3 cellular contexts compared by ENCODE assay signal in genomic region chr19:11379857-11380350, GRCh38.
TF ChIP-seq lines count a peak whose summit lies in the region.

No MANE protein-coding gene starts in this region.

TF ChIP-seq in SK-N-SH, 30 proteins besides CTCF, POLR2A, EP300 and RAD21 (continues in another document):
- TF ChIP-seq, protein P1, sequence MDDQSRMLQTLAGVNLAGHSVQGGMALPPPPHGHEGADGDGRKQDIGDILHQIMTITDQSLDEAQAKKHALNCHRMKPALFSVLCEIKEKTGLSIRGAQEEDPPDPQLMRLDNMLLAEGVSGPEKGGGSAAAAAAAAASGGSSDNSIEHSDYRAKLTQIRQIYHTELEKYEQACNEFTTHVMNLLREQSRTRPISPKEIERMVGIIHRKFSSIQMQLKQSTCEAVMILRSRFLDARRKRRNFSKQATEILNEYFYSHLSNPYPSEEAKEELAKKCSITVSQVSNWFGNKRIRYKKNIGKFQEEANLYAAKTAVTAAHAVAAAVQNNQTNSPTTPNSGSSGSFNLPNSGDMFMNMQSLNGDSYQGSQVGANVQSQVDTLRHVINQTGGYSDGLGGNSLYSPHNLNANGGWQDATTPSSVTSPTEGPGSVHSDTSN (IDR thresholded peaks at IDR 0.05) = no peak
- TF ChIP-seq TEAD4 (IDR thresholded peaks at IDR 0.05; ENCODE audit: borderline replicate concordance, insufficient read depth) (no peak), FOXM1 (IDR thresholded peaks at IDR 0.05; ENCODE audit: low read depth) (no peak), ZBTB33 (IDR thresholded peaks at IDR 0.05; ENCODE audit: borderline replicate concordance, low read depth) (no peak), ELF1 (IDR thresholded peaks at IDR 0.05) (no peak), SMC3 (IDR thresholded peaks at IDR 0.05; ENCODE audit: low read depth, low read length) (no peak), MAX (IDR thresholded peaks at IDR 0.05; ENCODE audit: low read depth) (no peak)
- TF ChIP-seq, protein P2, sequence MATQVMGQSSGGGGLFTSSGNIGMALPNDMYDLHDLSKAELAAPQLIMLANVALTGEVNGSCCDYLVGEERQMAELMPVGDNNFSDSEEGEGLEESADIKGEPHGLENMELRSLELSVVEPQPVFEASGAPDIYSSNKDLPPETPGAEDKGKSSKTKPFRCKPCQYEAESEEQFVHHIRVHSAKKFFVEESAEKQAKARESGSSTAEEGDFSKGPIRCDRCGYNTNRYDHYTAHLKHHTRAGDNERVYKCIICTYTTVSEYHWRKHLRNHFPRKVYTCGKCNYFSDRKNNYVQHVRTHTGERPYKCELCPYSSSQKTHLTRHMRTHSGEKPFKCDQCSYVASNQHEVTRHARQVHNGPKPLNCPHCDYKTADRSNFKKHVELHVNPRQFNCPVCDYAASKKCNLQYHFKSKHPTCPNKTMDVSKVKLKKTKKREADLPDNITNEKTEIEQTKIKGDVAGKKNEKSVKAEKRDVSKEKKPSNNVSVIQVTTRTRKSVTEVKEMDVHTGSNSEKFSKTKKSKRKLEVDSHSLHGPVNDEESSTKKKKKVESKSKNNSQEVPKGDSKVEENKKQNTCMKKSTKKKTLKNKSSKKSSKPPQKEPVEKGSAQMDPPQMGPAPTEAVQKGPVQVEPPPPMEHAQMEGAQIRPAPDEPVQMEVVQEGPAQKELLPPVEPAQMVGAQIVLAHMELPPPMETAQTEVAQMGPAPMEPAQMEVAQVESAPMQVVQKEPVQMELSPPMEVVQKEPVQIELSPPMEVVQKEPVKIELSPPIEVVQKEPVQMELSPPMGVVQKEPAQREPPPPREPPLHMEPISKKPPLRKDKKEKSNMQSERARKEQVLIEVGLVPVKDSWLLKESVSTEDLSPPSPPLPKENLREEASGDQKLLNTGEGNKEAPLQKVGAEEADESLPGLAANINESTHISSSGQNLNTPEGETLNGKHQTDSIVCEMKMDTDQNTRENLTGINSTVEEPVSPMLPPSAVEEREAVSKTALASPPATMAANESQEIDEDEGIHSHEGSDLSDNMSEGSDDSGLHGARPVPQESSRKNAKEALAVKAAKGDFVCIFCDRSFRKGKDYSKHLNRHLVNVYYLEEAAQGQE (IDR thresholded peaks at IDR 0.05; ENCODE audit: low read depth, low read length) = no peak
- TF ChIP-seq, protein P3, sequence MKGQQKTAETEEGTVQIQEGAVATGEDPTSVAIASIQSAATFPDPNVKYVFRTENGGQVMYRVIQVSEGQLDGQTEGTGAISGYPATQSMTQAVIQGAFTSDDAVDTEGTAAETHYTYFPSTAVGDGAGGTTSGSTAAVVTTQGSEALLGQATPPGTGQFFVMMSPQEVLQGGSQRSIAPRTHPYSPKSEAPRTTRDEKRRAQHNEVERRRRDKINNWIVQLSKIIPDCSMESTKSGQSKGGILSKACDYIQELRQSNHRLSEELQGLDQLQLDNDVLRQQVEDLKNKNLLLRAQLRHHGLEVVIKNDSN (IDR thresholded peaks at IDR 0.05; ENCODE audit: borderline replicate concordance, low read depth) = no peak

TF ChIP-seq in SK-N-SH treated with all-trans-retinoic acid at 6 μM for 48 hours, 23 proteins besides CTCF, POLR2A, EP300 and RAD21:
- TF ChIP-seq OSR1 (CRISPR knock-in tag; IDR thresholded peaks at IDR 0.05) (no peak), ESRRG (CRISPR knock-in tag; IDR thresholded peaks at IDR 0.05) (no peak), GLIS3 (CRISPR knock-in tag; IDR thresholded peaks at IDR 0.05) (no peak), BACH2 (CRISPR knock-in tag; IDR thresholded peaks at IDR 0.05; ENCODE audit: borderline replicate concordance) (no peak), ZC3H10 (CRISPR knock-in tag; IDR thresholded peaks at IDR 0.05) (no peak), ZFP30 (CRISPR knock-in tag; IDR thresholded peaks at IDR 0.05) (no peak)
TF ChIP-seq in SK-N-SH treated with all-trans-retinoic acid at 6 μM for 48 hours: peak in this region for 0.

TF ChIP-seq in H1, 55 proteins besides CTCF, POLR2A, EP300 and RAD21:
- TF ChIP-seq E2F6 (IDR thresholded peaks at IDR 0.05) = no peak
- no peak for TF ChIP-seq KDM5A (IDR thresholded peaks at IDR 0.05; ENCODE audit: low read length)
- TF ChIP-seq GABPA (IDR thresholded peaks at IDR 0.05; ENCODE audit: borderline replicate concordance, insufficient read depth, low read length) = no peak
- TF ChIP-seq, protein P4, sequence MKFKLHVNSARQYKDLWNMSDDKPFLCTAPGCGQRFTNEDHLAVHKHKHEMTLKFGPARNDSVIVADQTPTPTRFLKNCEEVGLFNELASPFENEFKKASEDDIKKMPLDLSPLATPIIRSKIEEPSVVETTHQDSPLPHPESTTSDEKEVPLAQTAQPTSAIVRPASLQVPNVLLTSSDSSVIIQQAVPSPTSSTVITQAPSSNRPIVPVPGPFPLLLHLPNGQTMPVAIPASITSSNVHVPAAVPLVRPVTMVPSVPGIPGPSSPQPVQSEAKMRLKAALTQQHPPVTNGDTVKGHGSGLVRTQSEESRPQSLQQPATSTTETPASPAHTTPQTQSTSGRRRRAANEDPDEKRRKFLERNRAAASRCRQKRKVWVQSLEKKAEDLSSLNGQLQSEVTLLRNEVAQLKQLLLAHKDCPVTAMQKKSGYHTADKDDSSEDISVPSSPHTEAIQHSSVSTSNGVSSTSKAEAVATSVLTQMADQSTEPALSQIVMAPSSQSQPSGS (IDR thresholded peaks at IDR 0.05; ENCODE audit: low read length) = no peak
- TF ChIP-seq SP1 (IDR thresholded peaks at IDR 0.05; ENCODE audit: low read depth, low read length) = no peak
- no peak for TF ChIP-seq SAP30 (IDR thresholded peaks at IDR 0.05; ENCODE audit: insufficient read depth, insufficient replicate concordance, low read length)
- TF ChIP-seq SRF (IDR thresholded peaks at IDR 0.05; ENCODE audit: low read depth, low read length) = no peak
- TF ChIP-seq ZNF274 (IDR thresholded peaks at IDR 0.05; ENCODE audit: borderline replicate concordance, extremely low read depth, low read length) = no peak
- no peak for TF ChIP-seq CBX8 (IDR thresholded peaks at IDR 0.05; ENCODE audit: borderline replicate concordance, low read depth, low read length)
- TF ChIP-seq EGR1 (IDR thresholded peaks at IDR 0.05; ENCODE audit: borderline replicate concordance, low read depth, low read length) = no peak
- TF ChIP-seq CTBP2 (IDR thresholded peaks at IDR 0.05; ENCODE audit: borderline replicate concordance, insufficient read depth, insufficient read length, low read length) = no peak
- no peak for TF ChIP-seq NANOG (IDR thresholded peaks at IDR 0.05; ENCODE audit: insufficient read depth, low read depth, low read length, poor library complexity, severe bottlenecking)
- TF ChIP-seq SIN3A (conservative IDR thresholded peaks at IDR 0.05 in 1 of 2, IDR thresholded peaks at IDR 0.05 in 1 of 2; ENCODE audit: low read depth in 1 of 2, low read length in 2 of 2) = no peak
